14 cellular contexts compared by ENCODE assay signal in the genomic region with DNA sequence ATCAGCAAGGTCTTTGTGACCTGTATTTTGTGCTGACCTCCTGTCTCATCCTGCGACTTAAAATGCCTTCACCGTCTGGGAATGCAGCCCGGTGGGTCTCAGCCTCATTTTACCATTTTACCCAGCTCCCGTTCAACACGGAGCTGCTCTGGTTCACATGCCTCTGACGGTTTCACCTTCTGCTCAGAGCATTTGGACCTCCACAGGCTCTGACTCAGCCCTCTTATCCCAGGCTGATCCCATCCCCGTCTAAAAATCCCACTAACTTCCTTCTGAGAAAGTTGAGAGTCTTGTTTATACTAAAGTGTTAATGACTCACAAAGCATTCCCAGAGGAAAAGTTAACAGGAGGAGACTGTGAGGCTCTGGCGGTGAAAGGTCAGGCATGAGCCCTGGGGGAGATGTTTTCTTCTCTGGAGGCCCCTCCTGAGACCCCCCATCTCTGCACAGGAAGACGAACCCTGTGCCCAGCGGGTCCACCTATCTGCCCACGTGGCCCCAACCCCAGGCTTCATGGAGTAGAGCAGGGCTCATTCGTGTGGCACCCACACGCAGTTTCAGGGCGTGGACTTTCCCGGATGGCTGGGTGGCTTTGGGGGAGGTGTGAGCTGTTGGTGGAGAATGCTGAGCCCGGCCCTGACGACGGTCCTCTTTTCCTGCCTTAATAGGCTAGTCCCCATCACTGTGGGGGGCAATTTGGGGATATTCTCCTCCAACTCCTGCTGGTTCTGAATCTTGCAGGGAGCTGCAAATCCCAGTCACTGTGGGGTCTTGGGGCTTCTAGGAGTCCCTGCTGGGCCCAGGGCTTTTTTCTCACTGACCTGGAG. TPM values are rescaled to one million over a fixed set of nuclear protein-coding genes. Genes with fewer than 3 reads are reported as not detected.
DNase-seq lines count a peak whose midpoint lies in the region; ATAC-seq, FAIRE-seq and TF ChIP-seq lines count a peak whose summit lies in the region.
"Had no signal": no experiment of that assay in that cellular context is flagged by ENCODE, and none has a peak within 500 bp of the region (broad histone marks: within the 10 kb centered on the region; RNA-seq: fewer than 3 reads in every experiment).

No MANE protein-coding gene starts in this region.

- no peak for TF ChIP-seq POLR2A in esophagus muscularis mucosa (IDR thresholded peaks at IDR 0.05; ENCODE audit: low read depth)

- TF ChIP-seq CTCF in foreskin fibroblast (IDR thresholded peaks at IDR 0.05; ENCODE audit: low read depth, low read length) = no peak
- TF ChIP-seq CTCF in D721Med (IDR thresholded peaks at IDR 0.05; ENCODE audit: insufficient read depth, missing control alignments) = no peak
- no peak for TF ChIP-seq CTCF in esophagus muscularis mucosa (IDR thresholded peaks at IDR 0.05)

- H3K79me2 ChIP-seq in GM23248 (ENCODE audit: insufficient read depth) = no peaks in the 10 kb centered on the region

- H3K4me3 ChIP-seq in GM23248 = no peak overlapping the region
- no peak overlapping the region for H3K4me3 ChIP-seq in foreskin fibroblast (ENCODE audit: low read depth in 1 of 2, low read length in 2 of 2)
- H3K4me3 ChIP-seq in esophagus muscularis mucosa = no peak overlapping the region
- H3K4me3 ChIP-seq: breast epithelium had no signal

- peak overlapping the region; percentile 39 for H3K9ac ChIP-seq in GM23248

- no peak for FAIRE-seq in D721Med (lab: Jason Lieb, UNC)

- H3F3A ChIP-seq in GM23248 (ENCODE audit: insufficient read depth) = peaks cover 17% of the 10 kb centered on the region

- H3K4me1 ChIP-seq in GM23248 (ENCODE audit: insufficient read depth) = peaks cover 18% of the 10 kb centered on the region
- H3K4me1 ChIP-seq in esophagus muscularis mucosa = peaks cover 0 to 10% (median 9%) of the 10 kb centered on the region in 4 donors
- H3K4me1 ChIP-seq: breast epithelium had no signal

- ATAC-seq in HG02885 (IDR thresholded peaks at IDR 0.05; ENCODE audit: poor library complexity, unreplicated experiment) = no peak

- no peaks in the 10 kb centered on the region for H3K9me2 ChIP-seq in GM23248 (ENCODE audit: insufficient read depth)

- in situ Hi-C loops in GM23248 (cut with MboI) = no loop called here

- DNase-seq in A172 (ENCODE audit: low spot score) (peak; percentile 97), GM23248 (peak; percentile 86), T1000 (lab: John Stamatoyannopoulos, UW) (peak; percentile 59), foreskin fibroblast (peak; percentile 71 to 84), D721Med (ENCODE audit: insufficient read length, low spot score) (no peak), MV-4-11 (lab: John Stamatoyannopoulos, UW) (no peak), esophagus muscularis mucosa (ENCODE audit: extremely low spot score) (no peak)
- DNase-seq: AML-193, head of caudate nucleus, Kasumi-1, NCI-H510A treated with DMSO at 0.1 percent for 48 hours, T-helper 2 cell had no signal

- H3K27ac ChIP-seq in GM23248 (peak overlapping the region; percentile 47), esophagus muscularis mucosa (replicated peaks in 1 of 4) (no peak overlapping the region)
- H3K27ac ChIP-seq: breast epithelium had no signal

- H3K36me3 ChIP-seq in GM23248 (ENCODE audit: low read depth) = no peaks in the 10 kb centered on the region
- H3K36me3 ChIP-seq in esophagus muscularis mucosa = no peaks in the 10 kb centered on the region
- H3K36me3 ChIP-seq: breast epithelium had no signal

- H2AFZ ChIP-seq in GM23248 = peak overlapping the region; percentile 41; the same call in 1 of the 2 replicates

- 42 to 44% methylated on average over 18 of the region's 18 CpGs for WGBS in GM23248 (ENCODE audit: low coverage in 1 of 2, low lambda C conversion rate in 2 of 2, missing lambda C conversion rate in 2 of 2), 2 experiments
- WGBS in esophagus muscularis mucosa = 57% methylated on average over 12 of the region's 18 CpGs

- H3K27me3 ChIP-seq in GM23248 (replicated peaks; ENCODE audit: insufficient read depth) (no peaks in the 10 kb centered on the region), esophagus muscularis mucosa (peaks cover 0 to 84% (median 6%) of the 10 kb centered on the region in 4 donors)

- no peak for TF ChIP-seq EP300 in esophagus muscularis mucosa (IDR thresholded peaks at IDR 0.05)

- intact Hi-C loops in esophagus muscularis mucosa (cut with DNase I) = loop anchor here (5.0 kb wide), 1 partner anchor 175 kb away; no protein-coding TSS in a partner anchor

- no peaks in the 10 kb centered on the region for H3K9me3 ChIP-seq in GM23248 (ENCODE audit: low read depth)
- no peaks in the 10 kb centered on the region for H3K9me3 ChIP-seq in esophagus muscularis mucosa
- H3K9me3 ChIP-seq: breast epithelium had no signal

- H4K20me1 ChIP-seq in GM23248 (ENCODE audit: insufficient read depth) = no peaks in the 10 kb centered on the region

- peak overlapping the region; percentile 33 for H3K4me2 ChIP-seq in GM23248 (ENCODE audit: unreplicated experiment)

RNA-seq across cellular contexts. Expression of a gene that starts 3.3 kb away (rescaled TPM):
- total RNA-seq in A172 (2014; rRNA removed; shearing (Covaris generic)) = 0.19 TPM in 1 of 2 replicates, not detected in the other
- not detected in 2 replicates for total RNA-seq in GM23248 (2014; rRNA removed; shearing (Covaris generic))
- polyA plus RNA-seq in GM23248 (2016; fragmentation: Nextera tagmentation; extraction: Ambion mirVana) = not detected in 2 replicates
- not detected for total RNA-seq in esophagus muscularis mucosa

RNA-seq across cellular contexts. Expression of a gene that starts 16.5 kb away (rescaled TPM):
- 21.7 and 27.0 TPM in 2 replicates for total RNA-seq in A172 (2014; rRNA removed; shearing (Covaris generic))
- total RNA-seq in GM23248 (2014; rRNA removed; shearing (Covaris generic)) = 20.4 and 22.5 TPM in 2 replicates
- polyA plus RNA-seq in GM23248 (2016; fragmentation: Nextera tagmentation; extraction: Ambion mirVana) = 16.7 and 26.0 TPM in 2 replicates
- 10 to 100 TPM; 17.9 to 32.1 (median 29.7) TPM for total RNA-seq in esophagus muscularis mucosa

RNA-seq across cellular contexts. Expression of a gene that starts 21.8 kb away (rescaled TPM):
- total RNA-seq in A172 (2014; rRNA removed; shearing (Covaris generic)) = not detected in 2 replicates
- not detected in 2 replicates for total RNA-seq in GM23248 (2014; rRNA removed; shearing (Covaris generic))
- not detected in 2 replicates for polyA plus RNA-seq in GM23248 (2016; fragmentation: Nextera tagmentation; extraction: Ambion mirVana)
- total RNA-seq in esophagus muscularis mucosa = under 1 TPM in 2 of 4 donors, not detected in 2; 0.17 to 0.45 TPM
- total RNA-seq: breast epithelium had no signal

RNA-seq across cellular contexts. Expression of a gene that starts 40.2 kb away (rescaled TPM):
- 64.4 and 65.8 TPM in 2 replicates for total RNA-seq in A172 (2014; rRNA removed; shearing (Covaris generic))
- total RNA-seq in GM23248 (2014; rRNA removed; shearing (Covaris generic)) = 88.5 and 105 TPM in 2 replicates
- polyA plus RNA-seq in GM23248 (2016; fragmentation: Nextera tagmentation; extraction: Ambion mirVana) = 59.9 and 69.0 TPM in 2 replicates
- 10 to 100 TPM; 35.8 to 50.9 (median 39.5) TPM for total RNA-seq in esophagus muscularis mucosa

Comparison
In these comparisons a context has a peak if more than half of its experiments do, and no peak if none do; other contexts are left out.
1. DNase-seq: peak in A172 (single experiment), GM23248 (single experiment), T1000 (single experiment) and foreskin fibroblast (2 of 2); none in D721Med (single experiment), MV-4-11 (single experiment) and esophagus muscularis mucosa (single experiment).